ENCODE assay signal across 9 cellular contexts in genomic region chr20:57432874-57433491, GRCh38. TPM values are rescaled to one million over a fixed set of nuclear protein-coding genes. Genes with fewer than 3 reads are reported as not detected.
A peak's percentile ranks its signal among the peaks of the same experiment; 100 is the strongest.
DNase-seq lines count a peak whose midpoint lies in the region; ATAC-seq, FAIRE-seq and TF ChIP-seq lines count a peak whose summit lies in the region.
"Had no signal": no experiment of that assay in that cellular context is flagged by ENCODE, and none has a peak within 500 bp of the region (broad histone marks: within the 10 kb centered on the region; RNA-seq: fewer than 3 reads in every experiment).

No MANE protein-coding gene starts in this region.

- FAIRE-seq in GM12878 (lab: Jason Lieb, UNC): peak; percentile 91
- FAIRE-seq: astrocyte had no signal

- H3K9ac ChIP-seq in GM12878 (ENCODE audit: control insufficient read depth, insufficient read depth, low read length): peak overlapping the region; percentile 51; the same call in 1 of the 2 replicates

- H3K36me3 ChIP-seq in breast epithelium: no peaks in the 10 kb centered on the region
- no peaks in the 10 kb centered on the region for H3K36me3 ChIP-seq in GM12878 (ENCODE audit: control insufficient read depth in 2 of 2, insufficient read depth in 2 of 2, low read length in 1 of 2)

- peak; percentile 59 for DNase-seq in MCF 10A (ENCODE audit: unreplicated experiment)
- no peak for DNase-seq in breast epithelium (ENCODE audit: low spot score in 2 of 2)
- DNase-seq in T-helper 2 cell: peak in 4 of 5 experiments; percentile 9 to 91 (median 56)
- DNase-seq in GM12878 (ENCODE audit: low read depth, low spot score): peak; percentile 76
- peak; percentile 31 to 52 (median 38) for DNase-seq in stimulated activated CD4-positive, alpha-beta T cell treated with anti-CD3 and anti-CD28 coated beads, Interleukin-12 subunit alpha, Interleukin-12 subunit beta, amount 100 ng/mL, for 48 hours (ENCODE audit: low read depth in 2 of 3, low spot score in 1 of 3)
- no peak for DNase-seq in glutamatergic neuron
- no peak for DNase-seq in ACHN

- no peak for TF ChIP-seq CTCF in MCF 10A (IDR thresholded peaks at IDR 0.05; ENCODE audit: unreplicated experiment)
- no peak for TF ChIP-seq CTCF in breast epithelium (IDR thresholded peaks at IDR 0.05)
- TF ChIP-seq CTCF in GM12878 (IDR thresholded peaks at IDR 0.05 in 2 of 3, conservative IDR thresholded peaks at IDR 0.05 in 1 of 3; ENCODE audit: control insufficient read depth in 2 of 3, extremely low read depth in 1 of 3, insufficient read depth in 1 of 3, low read depth in 3 of 3, low read length in 3 of 3): no peak
- TF ChIP-seq CTCF in glutamatergic neuron (IDR thresholded peaks at IDR 0.05; ENCODE audit: partially characterized antibody, unreplicated experiment): no peak

- peak overlapping the region; percentile 57 for H2AFZ ChIP-seq in GM12878 (ENCODE audit: control insufficient read depth, low read depth, low read length)

- H3K4me1 Mint-ChIP-seq in MCF 10A (ENCODE audit: insufficient read depth, unreplicated experiment) (peaks cover 7% of the 10 kb centered on the region), glutamatergic neuron (ENCODE audit: low read depth, unreplicated experiment) (peaks cover 8% of the 10 kb centered on the region)

- intact Hi-C loops in MCF 10A (cut with micrococcal nuclease) (no loop called here), breast epithelium (cut with DNase I; ENCODE audit: low total_unique reads) (no loop called here), GM12878 (cut with micrococcal nuclease; ENCODE audit: unreplicated experiment) (loop anchor here (2.0 kb wide), 2 partner anchors 34 to 50 kb away; no protein-coding TSS in a partner anchor)

- H3K9me3 ChIP-seq in breast epithelium (no peaks in the 10 kb centered on the region), GM12878 (replicated peaks; ENCODE audit: control insufficient read depth, insufficient read depth, low read length) (no peaks in the 10 kb centered on the region; the same call in 2 of the 3 replicates)

- H3K27me3 ChIP-seq in breast epithelium: no peaks in the 10 kb centered on the region
- H3K27me3 ChIP-seq in GM12878 (replicated peaks in 1 of 2; ENCODE audit: control insufficient read depth in 2 of 2, insufficient read depth in 2 of 2, low read length in 1 of 2): no peaks in the 10 kb centered on the region

- BruUV-seq in MCF 10A (replicated peaks; lab: Mats Ljungman, UMichigan) (no TSS peak), GM12878 (replicated peaks; lab: Mats Ljungman, UMichigan) (no TSS peak)

- H3K4me3 ChIP-seq in breast epithelium (no peak overlapping the region), GM12878 (0 out of 2 replicates have a peak overlapping the region, but pooled peaks have one; percentile 26)

- peak overlapping the region; percentile 70 for H3K4me2 ChIP-seq in GM12878 (ENCODE audit: control insufficient read depth, insufficient read depth)

- H3K79me2 ChIP-seq in GM12878 (ENCODE audit: control insufficient read depth, insufficient read depth, low read length): no peaks in the 10 kb centered on the region

- H4K20me1 ChIP-seq in GM12878 (ENCODE audit: control insufficient read depth, insufficient read depth): no peaks in the 10 kb centered on the region

- H3K36me3 Mint-ChIP-seq in MCF 10A (ENCODE audit: insufficient read depth, unreplicated experiment): no peaks in the 10 kb centered on the region
- peaks cover 5% of the 10 kb centered on the region for H3K36me3 Mint-ChIP-seq in glutamatergic neuron (ENCODE audit: unreplicated experiment)

- in situ Hi-C loops in GM12878 (cut with MboI) (no loop called here), ACHN (cut with HindIII; ENCODE audit: low pct_ligation_motif_present, low pct_unique_long_range_greater_than_20kb, low sequenced_read_pairs) (no loop called here)

- TF ChIP-seq EP300 in GM12878 (IDR thresholded peaks at IDR 0.05; ENCODE audit: borderline replicate concordance in 1 of 2, control insufficient read depth in 1 of 2, low read depth in 2 of 2, low read length in 2 of 2): peak; percentile 41 to 56; a peak in 2 of 4 replicates

- TF ChIP-seq POLR2A in breast epithelium (IDR thresholded peaks at IDR 0.05) (no peak), GM12878 (IDR thresholded peaks at IDR 0.05; ENCODE audit: low read depth, low read length) (no peak)

- H3K4me3 Mint-ChIP-seq in MCF 10A (ENCODE audit: unreplicated experiment) (no peak overlapping the region), glutamatergic neuron (ENCODE audit: unreplicated experiment) (no peak overlapping the region)

- CTCF ChIA-PET in MCF 10A (lab: Yijun Ruan, JAX): no interaction called here
- CTCF ChIA-PET in GM12878 (lab: Yijun Ruan, JAX): interaction anchor here (0.9 to 2.2 kb wide), 11 partner anchors 14 to 65 kb away, joined by 3 to 10 read pairs (median 4); no protein-coding TSS in a partner anchor

- H3K9me3 Mint-ChIP-seq in MCF 10A (ENCODE audit: unreplicated experiment): no peaks in the 10 kb centered on the region
- H3K9me3 Mint-ChIP-seq in glutamatergic neuron (ENCODE audit: unreplicated experiment): peaks cover 7% of the 10 kb centered on the region

- WGBS in GM12878 (ENCODE audit: insufficient coverage, insufficient replicate concordance, low lambda C conversion rate, missing lambda C conversion rate): 2% methylated on average over 13 of the region's 13 CpGs

- H3K4me1 ChIP-seq in breast epithelium (no peaks in the 10 kb centered on the region), GM12878 (ENCODE audit: control insufficient read depth, insufficient read depth, low read length) (peaks cover 39% of the 10 kb centered on the region)

- peak; percentile 74 for ATAC-seq in HG03439 (IDR thresholded peaks at IDR 0.05; ENCODE audit: unreplicated experiment)
- peak; percentile 94 for ATAC-seq in GM12878

- TF ChIP-seq RAD21 in GM12878 (IDR thresholded peaks at IDR 0.05; ENCODE audit: insufficient read depth, low read depth, low read length): no peak

- H3K27me3 Mint-ChIP-seq in MCF 10A (ENCODE audit: insufficient read depth, unreplicated experiment): no peaks in the 10 kb centered on the region
- peaks cover 2% of the 10 kb centered on the region for H3K27me3 Mint-ChIP-seq in glutamatergic neuron (ENCODE audit: unreplicated experiment)

- POLR2A ChIA-PET in MCF 10A (lab: Yijun Ruan, JAX): interaction anchor here (0.6 kb wide), 1 partner anchor 42 kb away, joined by 4 read pairs; no protein-coding TSS in a partner anchor
- POLR2A ChIA-PET in GM12878 (lab: Charles Lee): interaction anchor here (0.5 to 3.5 kb wide), 13 partner anchors 12 to 60 kb away, joined by 3 to 20 read pairs (median 3); no protein-coding TSS in a partner anchor

- H3K27ac ChIP-seq in breast epithelium (no peak overlapping the region), GM12878 (ENCODE audit: control insufficient read depth, insufficient read depth) (peak overlapping the region; percentile 57)

- no peak overlapping the region for H3K27ac Mint-ChIP-seq in MCF 10A (ENCODE audit: low read depth, unreplicated experiment)
- no peak overlapping the region for H3K27ac Mint-ChIP-seq in glutamatergic neuron (ENCODE audit: unreplicated experiment)

- SMC1A ChIA-PET in GM12878 (lab: Charles Lee; ENCODE audit: uncharacterized antibody, unreplicated experiment): interaction anchor here (0.6 to 2.1 kb wide), 14 partner anchors 11 to 1465 kb away, joined by 3 to 9 read pairs (median 4); no protein-coding TSS in a partner anchor

- RAD21 ChIA-PET in GM12878 (lab: Charles Lee; ENCODE audit: unreplicated experiment): interaction anchor here (0.6 to 2.5 kb wide), 10 partner anchors 12 to 63 kb away, joined by 3 to 13 read pairs (median 3); partner anchors contain the start of gene RBM38

TF ChIP-seq in GM12878, 131 proteins besides CTCF, POLR2A, EP300 and RAD21 (continues in another document):
- TF ChIP-seq ZNF207 (IDR thresholded peaks at IDR 0.05; ENCODE audit: borderline replicate concordance) (no peak), EZH2 (IDR thresholded peaks at IDR 0.05; ENCODE audit: borderline replicate concordance, control insufficient read depth, low read depth, low read length) (no peak), STAT1 (conservative IDR thresholded peaks at IDR 0.05) (no peak), ZZZ3 (IDR thresholded peaks at IDR 0.05; ENCODE audit: control insufficient read depth, insufficient read length, low read depth) (no peak), GATAD2B (conservative IDR thresholded peaks at IDR 0.05; ENCODE audit: low read depth) (peak; percentile 47; the same call in 1 of the 2 replicates), MYC (IDR thresholded peaks at IDR 0.05; ENCODE audit: insufficient read depth, insufficient read length, insufficient replicate concordance, low read length, severe bottlenecking) (no peak), SRF (IDR thresholded peaks at IDR 0.05; ENCODE audit: low read depth in 2 of 2, low read length in 2 of 2) (0 out of 4 replicates have a peak, but pooled peaks of 1 of the 2 experiments have one; percentile 7), FOS (IDR thresholded peaks at IDR 0.05; ENCODE audit: borderline replicate concordance, extremely low read depth, insufficient read length) (no peak), CREB1 (IDR thresholded peaks at IDR 0.05; ENCODE audit: low read depth) (0 out of 2 replicates have a peak, but pooled peaks have one; percentile 21), YBX1 (IDR thresholded peaks at IDR 0.05) (no peak), NRF1 (conservative IDR thresholded peaks at IDR 0.05; ENCODE audit: low read depth, low read length) (no peak)

RNA-seq across cellular contexts. Expression of gene RBM38, which starts 41.8 kb away (rescaled TPM):
- total RNA-seq in MCF 10A (2022): 5.1 and 5.8 TPM in 2 replicates
- 10 to 100 TPM in 2 of 3 donors, 1 to 10 TPM in 1; 5.1 to 13.5 (median 10.5) TPM for total RNA-seq in breast epithelium
- 58.6 and 73.2 TPM in 2 replicates for total RNA-seq in GM12878 (2013; cell fraction: nucleolus; rRNA removed)
- total RNA-seq in GM12878 (2014; rRNA removed): 68.6 and 79.7 TPM in 2 replicates
- 23.2 and 27.5 TPM in 2 replicates for total RNA-seq in GM12878 (2014; rRNA removed; fragmentation: Illumina TruSeq; extraction: Trizol)
- 102 and 104 TPM in 2 replicates for total RNA-seq in GM12878 (2021)
- 37.7 TPM for polyA plus RNA-seq in GM12878 (2011; ENCODE audit: low read depth)
- 29.9 and 57.3 TPM in 2 replicates for polyA plus RNA-seq in GM12878 (2011; rRNA removed)
- polyA plus RNA-seq in GM12878 (2011; cell fraction: cytosol; rRNA removed): 90.6 and 104 TPM in 2 replicates
- 86.7 and 88.5 TPM in 2 replicates for polyA plus RNA-seq in GM12878 (2011; cell fraction: nucleus; rRNA removed)
- 96.5 and 121 TPM in 2 replicates for polyA plus RNA-seq in GM12878 (2012)
- 4.3 and 22.9 TPM in 2 replicates for polyA plus RNA-seq in GM12878 (2014; fragmentation: Illumina TruSeq; extraction: Trizol)
- polyA plus RNA-seq in GM12878 (2014; fragmentation: Nextera tagmentation; extraction: Ambion mirVana): 1 to 10 TPM in 1 of 2 experiments, under 1 TPM in 1; 0.32 to 1.3 TPM
- 118 and 127 TPM in 2 replicates for polyA plus RNA-seq in GM12878 (2014; rRNA removed)
- polyA plus RNA-seq in GM12878 (2016; fragmentation: Nextera tagmentation; extraction: Ambion mirVana): 10 to 100 TPM; 10.4 to 13.2 TPM
- polyA minus RNA-seq in GM12878 (2011; rRNA and poly(A)+ RNA removed): 24.3 and 61.6 TPM in 2 replicates
- 39.3 and 39.8 TPM in 2 replicates for polyA minus RNA-seq in GM12878 (2011; cell fraction: cytosol; rRNA and poly(A)+ RNA removed)
- polyA minus RNA-seq in GM12878 (2011; cell fraction: nucleus; rRNA and poly(A)+ RNA removed): 16.6 and 21.1 TPM in 2 replicates
- 16.6 TPM for total RNA-seq in glutamatergic neuron (ENCODE audit: unreplicated experiment)

Comparison
In these comparisons a context has a peak if more than half of its experiments do, and no peak if none do; other contexts are left out.
1. DNase-seq: peak in MCF 10A (single experiment), T-helper 2 cell (4 of 5), GM12878 (single experiment) and stimulated activated CD4-positive, alpha-beta T cell treated with anti-CD3 and anti-CD28 coated beads, Interleukin-12 subunit alpha, Interleukin-12 subunit beta, amount 100 ng/mL, for 48 hours (3 of 3); none in breast epithelium (0 of 2), glutamatergic neuron (single experiment) and ACHN (single experiment).